ENCODE assay signal across 1 cellular context in genomic region chr9:21993007-21993406, GRCh38.
TF ChIP-seq lines count a peak whose summit lies in the region.

No MANE protein-coding gene starts in this region.

TF ChIP-seq in GM12878, 131 proteins besides CTCF, POLR2A, EP300 and RAD21:
- TF ChIP-seq GABPA (IDR thresholded peaks at IDR 0.05; ENCODE audit: low read depth) (no peak), NFIC (IDR thresholded peaks at IDR 0.05; ENCODE audit: low read depth, low read length) (no peak), JUND (IDR thresholded peaks at IDR 0.05; ENCODE audit: low read depth, low read length) (no peak), ZSCAN29 (IDR thresholded peaks at IDR 0.05) (no peak), PKNOX1 (IDR thresholded peaks at IDR 0.05) (no peak), MTA3 (IDR thresholded peaks at IDR 0.05; ENCODE audit: borderline replicate concordance, low read length) (no peak), TAF1 (IDR thresholded peaks at IDR 0.05; ENCODE audit: borderline replicate concordance, low read depth, low read length) (no peak)
